ENCODE assay signal across 8 cellular contexts in the genomic region with DNA sequence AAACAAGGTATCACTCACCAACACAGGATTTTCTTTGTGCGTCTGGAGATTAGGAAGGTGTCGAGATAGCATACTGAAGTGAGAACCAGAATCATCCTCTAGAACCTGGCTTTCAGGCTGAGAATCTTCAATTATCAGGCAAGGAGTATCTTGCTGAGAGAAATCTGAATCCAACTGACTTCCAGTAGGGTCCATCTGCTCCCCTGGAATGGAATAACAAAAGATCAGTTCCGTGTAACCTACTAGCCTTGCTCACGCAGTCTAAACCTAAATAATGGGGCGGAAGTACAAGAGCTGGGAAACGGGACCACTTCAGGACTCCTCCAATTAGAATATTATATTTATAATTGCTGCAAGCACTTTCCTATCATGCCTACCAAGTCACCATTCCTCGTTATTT. TPM values are rescaled to one million over a fixed set of nuclear protein-coding genes. Genes with fewer than 3 reads are reported as not detected.
DNase-seq lines count a peak whose midpoint lies in the region; ATAC-seq and TF ChIP-seq lines count a peak whose summit lies in the region.

No MANE protein-coding gene starts in this region.

- no peaks in the 10 kb centered on the region for H3K9me3 ChIP-seq in SJCRH30 (replicated peaks)

- H3K36me3 ChIP-seq in H7 (replicated peaks; ENCODE audit: control insufficient read depth, insufficient read depth, low read length) (peaks cover 10% of the 10 kb centered on the region), SJCRH30 (peaks cover 18% of the 10 kb centered on the region)

- H3K27me3 ChIP-seq in H7 (ENCODE audit: control insufficient read depth, insufficient read depth, low read length), result no peaks in the 10 kb centered on the region; the same call in 1 of the 2 replicates
- H3K27me3 ChIP-seq in SJCRH30, result no peaks in the 10 kb centered on the region

- ATAC-seq in HG02870 (IDR thresholded peaks at IDR 0.05; ENCODE audit: unreplicated experiment) (no peak), GM19452 (IDR thresholded peaks at IDR 0.05; ENCODE audit: unreplicated experiment) (no peak)

- TF ChIP-seq CTCF in fibroblast of mammary gland (conservative IDR thresholded peaks at IDR 0.05; ENCODE audit: control insufficient read depth, insufficient read depth, low read depth, low read length) (no peak), retinal pigment epithelial cell (conservative IDR thresholded peaks at IDR 0.05; ENCODE audit: low read depth, low read length) (no peak)

- no peak overlapping the region; the same call in 1 of the 2 replicates for H3K27ac ChIP-seq in SJCRH30

- DNase-seq in H7, result peak; percentile 61
- peak in 1 of 2 experiments; percentile 18 for DNase-seq in SJCRH30
- no peak for DNase-seq in fibroblast of mammary gland (ENCODE audit: low read depth)
- no peak for DNase-seq in retinal pigment epithelial cell (ENCODE audit: low read depth)
- no peak for DNase-seq in medulla oblongata (ENCODE audit: extremely low spot score)
- DNase-seq in posterior cingulate gyrus, result no peak

- peak overlapping the region; percentile 78 for H3K4me3 ChIP-seq in H7 (ENCODE audit: insufficient read depth, low read depth, low read length)
- H3K4me3 ChIP-seq in SJCRH30, result peak overlapping the region; percentile 84
- peak overlapping the region; percentile 97 for H3K4me3 ChIP-seq in fibroblast of mammary gland (ENCODE audit: control insufficient read depth, low read depth, low read length)
- peak overlapping the region; percentile 96 for H3K4me3 ChIP-seq in retinal pigment epithelial cell (ENCODE audit: low read length)

- peaks cover 10% of the 10 kb centered on the region for H3K4me1 ChIP-seq in SJCRH30

- intact Hi-C loops in posterior cingulate gyrus (cut with DNase I), result loop anchor here (2.0 kb wide), 1 partner anchor 19 kb away; no protein-coding TSS in a partner anchor

RNA-seq across cellular contexts. Expression of a gene that starts 0.7 kb away (rescaled TPM):
- total RNA-seq in H7 (2014; rRNA removed; shearing (Covaris generic)), result 36.6 and 43.5 TPM in 2 replicates
- total RNA-seq in SJCRH30 (2014; rRNA removed; shearing (Covaris generic)), result 44.1 and 44.6 TPM in 2 replicates

RNA-seq across cellular contexts. Expression of a gene that starts 25.1 kb away (rescaled TPM):
- 0.67 and 1.8 TPM in 2 replicates for total RNA-seq in H7 (2014; rRNA removed; shearing (Covaris generic))
- 10.1 and 10.3 TPM in 2 replicates for total RNA-seq in SJCRH30 (2014; rRNA removed; shearing (Covaris generic))
